Comparison of ENCODE assay signal across 8 cellular contexts in genomic region chr3:50251220-50251619, GRCh38. TPM values are rescaled to one million over a fixed set of nuclear protein-coding genes. Genes with fewer than 3 reads are reported as not detected.
DNase-seq lines count a peak whose midpoint lies in the region; ATAC-seq lines count a peak whose summit lies in the region.
"Had no signal": no experiment of that assay in that cellular context is flagged by ENCODE, and none has a peak within 500 bp of the region (broad histone marks: within the 10 kb centered on the region; RNA-seq: fewer than 3 reads in every experiment).

No MANE protein-coding gene starts in this region.

- no peak overlapping the region for H3K4me3 Mint-ChIP-seq in activated T-helper 1 cell treated with anti-CD3 and anti-CD28 coated beads, Interleukin-12 subunit alpha, Interleukin-12 subunit beta, Interleukin-2, Interleukin-4 antibody, amounts not matched to agents 30 ng/mL and 10 ng/mL and 1 ng/mL, durations not matched to agents 14 hours and 24 hours and 36 hours

- intact Hi-C loops in activated T-helper 1 cell treated with anti-CD3 and anti-CD28 coated beads, Interleukin-12 subunit alpha, Interleukin-12 subunit beta, Interleukin-2, Interleukin-4 antibody, amounts not matched to agents 30 ng/mL and 10 ng/mL and 1 ng/mL, durations not matched to agents 14 hours and 24 hours and 36 hours (cut with micrococcal nuclease): no loop called here

- H3K27ac Mint-ChIP-seq in activated T-helper 1 cell treated with anti-CD3 and anti-CD28 coated beads, Interleukin-12 subunit alpha, Interleukin-12 subunit beta, Interleukin-2, Interleukin-4 antibody, amounts not matched to agents 30 ng/mL and 10 ng/mL and 1 ng/mL, durations not matched to agents 14 hours and 24 hours and 36 hours: peak overlapping the region; percentile 59

- peaks cover 11% of the 10 kb centered on the region for H3K36me3 Mint-ChIP-seq in activated T-helper 1 cell treated with anti-CD3 and anti-CD28 coated beads, Interleukin-12 subunit alpha, Interleukin-12 subunit beta, Interleukin-2, Interleukin-4 antibody, amounts not matched to agents 30 ng/mL and 10 ng/mL and 1 ng/mL, durations not matched to agents 14 hours and 24 hours and 36 hours (ENCODE audit: low read depth)

- DNase-seq in HT1080 (ENCODE audit: low read depth): peak; percentile 95
- no peak for DNase-seq in activated T-helper 1 cell treated with anti-CD3 and anti-CD28 coated beads, Interleukin-12 subunit alpha, Interleukin-12 subunit beta, Interleukin-2, Interleukin-4 antibody, amounts not matched to agents 30 ng/mL and 10 ng/mL and 1 ng/mL, durations not matched to agents 14 hours and 24 hours and 36 hours (ENCODE audit: low spot score)
- peak; percentile 71 for DNase-seq in fibroblast of the conjunctiva (ENCODE audit: low read depth)
- DNase-seq in stimulated activated CD4-positive, alpha-beta T cell treated with anti-CD3 and anti-CD28 coated beads, TNF-alpha, amount 100 ng/mL, for 48 hours (ENCODE audit: low read depth in 3 of 3): peak; percentile 34 to 65 (median 56)
- DNase-seq in DMS79 (lab: John Stamatoyannopoulos, UW): no peak
- DNase-seq: T-helper 9 cell had no signal

- peaks cover 32% of the 10 kb centered on the region for H3K4me1 Mint-ChIP-seq in activated T-helper 1 cell treated with anti-CD3 and anti-CD28 coated beads, Interleukin-12 subunit alpha, Interleukin-12 subunit beta, Interleukin-2, Interleukin-4 antibody, amounts not matched to agents 30 ng/mL and 10 ng/mL and 1 ng/mL, durations not matched to agents 14 hours and 24 hours and 36 hours (ENCODE audit: low read depth)

- H3K27me3 Mint-ChIP-seq in activated T-helper 1 cell treated with anti-CD3 and anti-CD28 coated beads, Interleukin-12 subunit alpha, Interleukin-12 subunit beta, Interleukin-2, Interleukin-4 antibody, amounts not matched to agents 30 ng/mL and 10 ng/mL and 1 ng/mL, durations not matched to agents 14 hours and 24 hours and 36 hours (ENCODE audit: insufficient read depth): no peaks in the 10 kb centered on the region

- ATAC-seq in GM18867 (IDR thresholded peaks at IDR 0.05; ENCODE audit: unreplicated experiment) (no peak), HG02870 (IDR thresholded peaks at IDR 0.05; ENCODE audit: unreplicated experiment) (no peak)

- no peaks in the 10 kb centered on the region for H3K9me3 Mint-ChIP-seq in activated T-helper 1 cell treated with anti-CD3 and anti-CD28 coated beads, Interleukin-12 subunit alpha, Interleukin-12 subunit beta, Interleukin-2, Interleukin-4 antibody, amounts not matched to agents 30 ng/mL and 10 ng/mL and 1 ng/mL, durations not matched to agents 14 hours and 24 hours and 36 hours

RNA-seq across cellular contexts. Expression of gene GNAI2, which starts 15.2 kb away (rescaled TPM):
- 304 and 403 TPM in 2 replicates for total RNA-seq in HT1080 (2014; rRNA removed; shearing (Covaris generic))
- polyA plus RNA-seq in HT1080 (2015; cell fraction: cytosol; rRNA removed): 409 and 412 TPM in 2 replicates
- 212 and 215 TPM in 2 replicates for polyA plus RNA-seq in HT1080 (2015; cell fraction: nucleus; rRNA removed)
- total RNA-seq in activated T-helper 1 cell treated with anti-CD3 and anti-CD28 coated beads, Interleukin-12 subunit alpha, Interleukin-12 subunit beta, Interleukin-2, Interleukin-4 antibody, amounts not matched to agents 30 ng/mL and 10 ng/mL and 1 ng/mL, durations not matched to agents 14 hours and 24 hours and 36 hours: 237 and 238 TPM in 2 replicates

RNA-seq across cellular contexts. Expression of gene SEMA3B, which starts 17.7 kb away (rescaled TPM):
- 4.0 and 5.0 TPM in 2 replicates for total RNA-seq in HT1080 (2014; rRNA removed; shearing (Covaris generic))
- 9.0 TPM in 2 replicates for polyA plus RNA-seq in HT1080 (2015; cell fraction: cytosol; rRNA removed)
- polyA plus RNA-seq in HT1080 (2015; cell fraction: nucleus; rRNA removed): 53.7 and 68.6 TPM in 2 replicates
- total RNA-seq in activated T-helper 1 cell treated with anti-CD3 and anti-CD28 coated beads, Interleukin-12 subunit alpha, Interleukin-12 subunit beta, Interleukin-2, Interleukin-4 antibody, amounts not matched to agents 30 ng/mL and 10 ng/mL and 1 ng/mL, durations not matched to agents 14 hours and 24 hours and 36 hours: 0.49 and 1.0 TPM in 2 replicates

RNA-seq across cellular contexts. Expression of gene LSMEM2, which starts 27.7 kb away (rescaled TPM):
- total RNA-seq in HT1080 (2014; rRNA removed; shearing (Covaris generic)): not detected in 2 replicates
- polyA plus RNA-seq in HT1080 (2015; cell fraction: cytosol; rRNA removed): not detected in 2 replicates
- polyA plus RNA-seq in HT1080 (2015; cell fraction: nucleus; rRNA removed): not detected in 2 replicates
- not detected in 2 replicates for total RNA-seq in activated T-helper 1 cell treated with anti-CD3 and anti-CD28 coated beads, Interleukin-12 subunit alpha, Interleukin-12 subunit beta, Interleukin-2, Interleukin-4 antibody, amounts not matched to agents 30 ng/mL and 10 ng/mL and 1 ng/mL, durations not matched to agents 14 hours and 24 hours and 36 hours

RNA-seq across cellular contexts. Expression of gene IFRD2, which starts 41.0 kb away (rescaled TPM):
- 168 and 172 TPM in 2 replicates for total RNA-seq in HT1080 (2014; rRNA removed; shearing (Covaris generic))
- 98.4 and 121 TPM in 2 replicates for polyA plus RNA-seq in HT1080 (2015; cell fraction: cytosol; rRNA removed)
- 181 and 201 TPM in 2 replicates for polyA plus RNA-seq in HT1080 (2015; cell fraction: nucleus; rRNA removed)
- total RNA-seq in activated T-helper 1 cell treated with anti-CD3 and anti-CD28 coated beads, Interleukin-12 subunit alpha, Interleukin-12 subunit beta, Interleukin-2, Interleukin-4 antibody, amounts not matched to agents 30 ng/mL and 10 ng/mL and 1 ng/mL, durations not matched to agents 14 hours and 24 hours and 36 hours: 215 TPM in 2 replicates

RNA-seq across cellular contexts. Expression of gene SLC38A3, which starts 46.1 kb away (rescaled TPM):
- total RNA-seq in HT1080 (2014; rRNA removed; shearing (Covaris generic)): 2.2 TPM in 1 of 2 replicates, not detected in the other
- polyA plus RNA-seq in HT1080 (2015; cell fraction: cytosol; rRNA removed): 0.02 TPM in 1 of 2 replicates, not detected in the other
- 0.17 and 0.25 TPM in 2 replicates for polyA plus RNA-seq in HT1080 (2015; cell fraction: nucleus; rRNA removed)
- not detected in 2 replicates for total RNA-seq in activated T-helper 1 cell treated with anti-CD3 and anti-CD28 coated beads, Interleukin-12 subunit alpha, Interleukin-12 subunit beta, Interleukin-2, Interleukin-4 antibody, amounts not matched to agents 30 ng/mL and 10 ng/mL and 1 ng/mL, durations not matched to agents 14 hours and 24 hours and 36 hours

Comparison
In these comparisons a context has a peak if more than half of its experiments do, and no peak if none do; other contexts are left out.
1. DNase-seq: peak in HT1080 (single experiment), fibroblast of the conjunctiva (single experiment) and stimulated activated CD4-positive, alpha-beta T cell treated with anti-CD3 and anti-CD28 coated beads, TNF-alpha, amount 100 ng/mL, for 48 hours (3 of 3); none in activated T-helper 1 cell treated with anti-CD3 and anti-CD28 coated beads, Interleukin-12 subunit alpha, Interleukin-12 subunit beta, Interleukin-2, Interleukin-4 antibody, amounts not matched to agents 30 ng/mL and 10 ng/mL and 1 ng/mL, durations not matched to agents 14 hours and 24 hours and 36 hours (single experiment) and DMS79 (single experiment).